In the genomic region with DNA sequence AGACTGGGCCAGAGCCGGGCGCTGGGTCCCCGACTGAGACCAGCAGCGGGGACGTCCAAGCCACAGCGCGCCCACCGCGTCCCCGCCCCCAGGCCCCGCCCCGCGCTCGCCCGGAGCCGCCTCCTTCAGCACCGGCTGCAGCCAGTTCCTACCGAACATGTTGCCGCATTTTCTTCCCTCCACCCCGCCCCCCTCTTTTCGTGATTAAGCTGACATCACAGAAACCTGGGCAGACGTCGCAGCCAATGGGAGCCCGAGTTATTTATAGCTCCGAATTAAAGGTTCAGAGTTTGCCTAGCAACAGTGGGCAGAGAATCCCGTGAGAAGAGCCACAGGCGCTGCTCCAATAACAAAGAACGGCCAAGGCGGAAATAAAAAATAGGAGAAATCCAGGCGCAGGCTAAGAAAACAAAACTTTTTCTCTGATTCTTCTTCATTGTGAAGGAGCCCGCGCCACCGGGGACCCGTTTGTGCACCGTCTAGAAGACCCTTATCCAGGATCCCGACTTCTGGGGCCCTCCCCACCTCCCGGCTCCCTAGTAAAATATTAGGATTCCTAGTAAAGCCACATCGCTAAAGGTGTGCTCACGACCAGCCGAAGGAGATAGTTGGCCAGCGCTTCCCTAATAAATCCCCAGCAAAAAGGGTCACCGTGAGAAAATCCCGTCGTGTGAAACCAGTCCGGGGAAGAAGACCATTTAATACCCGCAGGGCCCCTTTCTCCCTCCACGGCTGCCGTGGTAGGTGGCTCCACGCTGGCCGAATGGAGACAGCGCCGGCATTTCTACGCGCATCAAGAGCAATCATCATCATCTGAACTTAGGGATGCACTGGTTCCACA, we compare ENCODE assay signal across 8 cellular contexts.
A peak's percentile ranks its signal among the peaks of the same experiment; 100 is the strongest.
DNase-seq lines count a peak whose midpoint lies in the region; ATAC-seq and FAIRE-seq lines count a peak whose summit lies in the region.

No MANE protein-coding gene starts in this region.

- ATAC-seq in HG03280 (IDR thresholded peaks at IDR 0.05; ENCODE audit: unreplicated experiment) (peak; percentile 70), HG03460 (IDR thresholded peaks at IDR 0.05; ENCODE audit: unreplicated experiment) (no peak)
- peak; percentile 87 to 90 for ATAC-seq in activated CD4-positive, CD25-positive, alpha-beta regulatory T cell treated with anti-CD3 and anti-CD28 coated beads, Interleukin-2, amount 50 U/mL, for 24 hours
- ATAC-seq in central memory CD8-positive, alpha-beta T cell (replicated peaks; ENCODE audit: extremely low read depth, poor library complexity, severe bottlenecking): peak; percentile 86

- no peaks in the 10 kb centered on the region for H3K9me3 Mint-ChIP-seq in central memory CD8-positive, alpha-beta T cell

- peak overlapping the region; percentile 83 to 95 (median 89) for H3K9ac ChIP-seq in skeletal muscle tissue (ENCODE audit: low read depth in 1 of 3, low read length in 3 of 3)

- H3K36me3 ChIP-seq in skeletal muscle tissue (ENCODE audit: control insufficient read depth in 3 of 3, insufficient read depth in 3 of 3, low read length in 3 of 3): peaks cover 8 to 18% (median 16%) of the 10 kb centered on the region in 3 donors

- peaks cover 13% of the 10 kb centered on the region for H3K27me3 Mint-ChIP-seq in central memory CD8-positive, alpha-beta T cell

- no peaks in the 10 kb centered on the region for H3K9me3 ChIP-seq in skeletal muscle tissue (ENCODE audit: control insufficient read depth in 3 of 3, low read length in 3 of 3)

- H3K27ac ChIP-seq in skeletal muscle tissue (ENCODE audit: low read depth, low read length): peak overlapping the region; percentile 93

- H3K4me1 Mint-ChIP-seq in central memory CD8-positive, alpha-beta T cell: peaks cover 25% of the 10 kb centered on the region

- H3K4me1 ChIP-seq in skeletal muscle tissue (ENCODE audit: control insufficient read depth in 3 of 3, insufficient read depth in 3 of 3, low read length in 3 of 3): peaks cover 13 to 41% (median 40%) of the 10 kb centered on the region in 3 donors

- peak overlapping the region; percentile 78 to 99 (median 83) for H3K4me3 ChIP-seq in skeletal muscle tissue (ENCODE audit: low read length in 3 of 3)

- peak overlapping the region; percentile 80 for H3K4me3 Mint-ChIP-seq in central memory CD8-positive, alpha-beta T cell

- DNase-seq in GM18507 (ENCODE audit: extremely low spot score, insufficient read length, low read depth) (peak; percentile 44), NCI-H446 treated with DMSO at 0.1 percent for 48 hours (lab: John Stamatoyannopoulos, UW) (peak; percentile 98), iPS-NIHi7 (ENCODE audit: extremely low spot score) (peak; percentile 91)
- peak; percentile 56 to 74 for DNase-seq in central memory CD8-positive, alpha-beta T cell (ENCODE audit: low spot score in 2 of 2)

- peaks cover 6% of the 10 kb centered on the region for H3K36me3 Mint-ChIP-seq in central memory CD8-positive, alpha-beta T cell (ENCODE audit: insufficient read depth)

- H3K27ac Mint-ChIP-seq in central memory CD8-positive, alpha-beta T cell (ENCODE audit: low read depth): peak overlapping the region; percentile 75

- no peaks in the 10 kb centered on the region for H3K27me3 ChIP-seq in skeletal muscle tissue (ENCODE audit: control insufficient read depth in 3 of 3, insufficient read depth in 3 of 3, low read length in 3 of 3)

- peak; percentile 53 for FAIRE-seq in GM18507 (lab: Jason Lieb, UNC)

Comparison
In these comparisons a context has a peak if more than half of its experiments do, and no peak if none do; other contexts are left out.
1. DNase-seq: peak in every context shown above with its lines; median percentile 98 in NCI-H446 treated with DMSO at 0.1 percent for 48 hours; 91 in iPS-NIHi7; 65 in central memory CD8-positive, alpha-beta T cell; 44 in GM18507.